ENCODE assay signal across 8 cellular contexts in the genomic region with DNA sequence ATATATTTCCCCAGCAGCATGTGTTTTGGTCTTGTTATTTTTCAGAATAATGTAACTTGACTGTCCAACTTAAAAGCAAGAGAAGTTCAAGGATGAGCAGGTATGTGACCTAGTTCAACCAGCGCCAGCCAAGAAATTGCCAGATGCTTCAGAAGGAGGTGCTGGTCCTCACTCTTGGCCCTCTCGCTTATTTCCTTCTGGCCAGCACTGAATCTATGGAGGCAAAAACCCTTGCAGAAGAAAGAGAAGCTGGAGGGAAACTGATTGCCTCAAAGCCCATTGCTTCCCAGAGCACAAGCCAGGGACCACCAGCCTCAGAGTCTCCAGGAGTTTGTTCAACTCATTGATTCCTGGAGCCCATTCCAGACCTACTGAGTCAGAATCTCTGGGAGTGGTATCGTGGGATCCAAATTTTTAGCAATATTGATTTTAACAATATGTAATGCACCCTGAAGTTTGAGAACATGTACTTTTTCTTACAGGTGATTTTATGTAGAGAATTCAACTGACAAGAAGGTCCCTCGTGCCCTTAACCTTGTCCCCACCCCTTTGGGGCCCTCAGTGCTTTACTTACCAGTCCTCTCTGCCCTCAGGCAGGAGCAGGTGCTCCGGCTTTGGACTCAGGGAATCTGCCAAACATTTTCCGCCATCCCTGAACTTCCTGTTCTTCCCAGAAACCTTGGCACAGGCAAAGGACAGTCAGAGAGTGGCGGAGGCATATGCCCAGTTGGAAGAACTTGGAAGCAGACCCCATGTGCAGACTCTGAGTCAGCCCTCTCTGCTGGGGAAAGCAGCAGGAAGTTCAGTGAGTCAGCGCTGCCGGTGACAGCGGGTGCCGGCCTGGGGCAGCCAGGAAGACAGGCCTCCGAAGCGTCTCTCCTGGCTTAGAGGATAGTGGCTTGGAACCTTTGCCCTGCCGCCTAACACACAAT. TPM values are rescaled to one million over a fixed set of nuclear protein-coding genes. Genes with fewer than 3 reads are reported as not detected.
DNase-seq lines count a peak whose midpoint lies in the region; ATAC-seq, FAIRE-seq and TF ChIP-seq lines count a peak whose summit lies in the region.

No MANE protein-coding gene starts in this region.

- H3K9ac ChIP-seq in PC-3 (ENCODE audit: low read length) (peak overlapping the region; percentile 31), astrocyte (ENCODE audit: low read length) (peak overlapping the region; percentile 52)

- DNase-seq in BE2C, result peak; percentile 73
- DNase-seq in H7, result peak; percentile 55
- peak; percentile 97 for DNase-seq in PC-3
- peak; percentile 95 for DNase-seq in astrocyte (ENCODE audit: low read depth)
- DNase-seq in iPS-NIHi11 (ENCODE audit: low spot score), result peak; percentile 79
- DNase-seq in stimulated activated CD4-positive, alpha-beta T cell treated with anti-CD3 and anti-CD28 coated beads, Interleukin-1b, Interleukin-23, amount 100 ng/mL, for 48 hours, result peak; percentile 20
- no peak for DNase-seq in NCI-H82 (lab: John Stamatoyannopoulos, UW)
- DNase-seq in DMS114 treated with DMSO at 0.1 percent for 48 hours (lab: John Stamatoyannopoulos, UW; ENCODE audit: unreplicated experiment), result no peak

- H3K4me1 ChIP-seq in BE2C (peaks cover 6% of the 10 kb centered on the region), PC-3 (ENCODE audit: insufficient read depth, low read length) (peaks cover 47% of the 10 kb centered on the region), astrocyte (ENCODE audit: insufficient read depth, low read length) (peaks cover 32% of the 10 kb centered on the region)

- peaks cover 41% of the 10 kb centered on the region for H3K4me1 Mint-ChIP-seq in astrocyte (ENCODE audit: low read depth, unreplicated experiment)

- H3K9me3 ChIP-seq in BE2C (no peaks in the 10 kb centered on the region), PC-3 (ENCODE audit: low read length) (no peaks in the 10 kb centered on the region), astrocyte (ENCODE audit: insufficient read depth, low read depth, low read length) (no peaks in the 10 kb centered on the region)

- H4K20me1 ChIP-seq in PC-3 (ENCODE audit: low read length) (no peaks in the 10 kb centered on the region), astrocyte (ENCODE audit: insufficient read depth, low read length) (no peaks in the 10 kb centered on the region)

- H3K36me3 ChIP-seq in BE2C (no peaks in the 10 kb centered on the region), H7 (replicated peaks; ENCODE audit: control insufficient read depth, insufficient read depth, low read length) (no peaks in the 10 kb centered on the region), PC-3 (ENCODE audit: low read depth, low read length) (no peaks in the 10 kb centered on the region), astrocyte (ENCODE audit: insufficient read depth, low read length) (no peaks in the 10 kb centered on the region)

- TF ChIP-seq CTCF in BE2C (IDR thresholded peaks at IDR 0.05; ENCODE audit: low read depth, low read length) (no peak), PC-3 (conservative IDR thresholded peaks at IDR 0.05; ENCODE audit: low read depth, low read length) (no peak), astrocyte (IDR thresholded peaks at IDR 0.05; ENCODE audit: insufficient read depth, low read depth, low read length) (no peak)

- intact Hi-C loops in PC-3 (cut with micrococcal nuclease), result loop anchor here (2.0 kb wide), 1 partner anchor 50 kb away; a partner anchor contains a TSS

- H3K27ac ChIP-seq in PC-3 (ENCODE audit: low read length) (peak overlapping the region; percentile 85), astrocyte (ENCODE audit: low read depth, low read length) (peak overlapping the region; percentile 86)

- no peaks in the 10 kb centered on the region for H3K9me3 Mint-ChIP-seq in astrocyte (ENCODE audit: unreplicated experiment)

- H2AFZ ChIP-seq in PC-3 (ENCODE audit: low read length) (peak overlapping the region; percentile 59), astrocyte (ENCODE audit: low read depth, low read length) (peak overlapping the region; percentile 3)

- TSS peak; percentile 71 for BruUV-seq in PC-3 (replicated peaks; lab: Mats Ljungman, UMichigan)

- POLR2A ChIA-PET in PC-3 (lab: Charles Lee; ENCODE audit: unreplicated experiment), result no interaction called here

- H3K79me2 ChIP-seq in PC-3 (ENCODE audit: low read length) (no peaks in the 10 kb centered on the region), astrocyte (ENCODE audit: insufficient read depth, low read length) (no peaks in the 10 kb centered on the region)

- peaks cover 9% of the 10 kb centered on the region for H3F3A ChIP-seq in PC-3 (ENCODE audit: low read length, unreplicated experiment)

- peak overlapping the region; percentile 99 for H3K27ac Mint-ChIP-seq in astrocyte (ENCODE audit: unreplicated experiment)

- H3K27me3 ChIP-seq in BE2C (no peaks in the 10 kb centered on the region), H7 (ENCODE audit: control insufficient read depth, insufficient read depth, low read length) (no peaks in the 10 kb centered on the region), PC-3 (ENCODE audit: low read length) (no peaks in the 10 kb centered on the region), astrocyte (ENCODE audit: insufficient read depth, low read length) (no peaks in the 10 kb centered on the region)

- ATAC-seq in PC-3, result peak; percentile 91

- H3K27me3 Mint-ChIP-seq in astrocyte (ENCODE audit: low read depth, unreplicated experiment), result no peaks in the 10 kb centered on the region

- peak; percentile 90 for FAIRE-seq in astrocyte (lab: Jason Lieb, UNC)

- H3K36me3 Mint-ChIP-seq in astrocyte (ENCODE audit: low read depth, unreplicated experiment), result no peaks in the 10 kb centered on the region

- CTCF ChIA-PET in PC-3 (lab: Charles Lee), result no interaction called here

- H3K4me2 ChIP-seq in PC-3 (ENCODE audit: low read length) (peak overlapping the region; percentile 68), astrocyte (ENCODE audit: low read length) (peak overlapping the region; percentile 62)

- H3K9me2 ChIP-seq in PC-3 (replicated peaks; ENCODE audit: low read length), result no peaks in the 10 kb centered on the region

- H3K4me3 Mint-ChIP-seq in astrocyte (ENCODE audit: unreplicated experiment), result peak overlapping the region; percentile 43

- H3K4me3 ChIP-seq in BE2C (ENCODE audit: low read depth, low read length) (no peak overlapping the region), H7 (ENCODE audit: insufficient read depth, low read depth, low read length) (no peak overlapping the region), PC-3 (ENCODE audit: low read length) (peak overlapping the region; percentile 28), astrocyte (ENCODE audit: insufficient read depth, low read depth, low read length) (peak overlapping the region; percentile 9)

RNA-seq across cellular contexts. Expression of a gene that starts 10.3 kb away (rescaled TPM):
- polyA plus RNA-seq in BE2C (2012; ENCODE audit: insufficient read depth, insufficient read length, low read depth), result not detected
- total RNA-seq in H7 (2014; rRNA removed; shearing (Covaris generic)), result not detected in 2 replicates
- total RNA-seq in PC-3 (2014; rRNA removed) (0.55 TPM in 1 of 2 replicates, not detected in the other), astrocyte (1.0 and 1.2 TPM in 2 replicates)

RNA-seq across cellular contexts. Expression of a gene that starts 49.9 kb away (rescaled TPM):
- polyA plus RNA-seq in BE2C (2012; ENCODE audit: insufficient read depth, insufficient read length, low read depth), result 1.6 TPM
- total RNA-seq in H7 (2014; rRNA removed; shearing (Covaris generic)), result 31.0 and 60.2 TPM in 2 replicates
- total RNA-seq in PC-3 (2014; rRNA removed) (22.2 and 28.6 TPM in 2 replicates), astrocyte (18.4 and 19.4 TPM in 2 replicates)

Comparison
In these comparisons a context has a peak if more than half of its experiments do, and no peak if none do; other contexts are left out.
1. DNase-seq: peak in BE2C (single experiment), H7 (single experiment), PC-3 (single experiment), astrocyte (single experiment), iPS-NIHi11 (single experiment) and stimulated activated CD4-positive, alpha-beta T cell treated with anti-CD3 and anti-CD28 coated beads, Interleukin-1b, Interleukin-23, amount 100 ng/mL, for 48 hours (single experiment); none in NCI-H82 (single experiment) and DMS114 treated with DMSO at 0.1 percent for 48 hours (single experiment).
2. H3K4me3 ChIP-seq: peak in PC-3 (single experiment) and astrocyte (single experiment); none in BE2C (single experiment) and H7 (single experiment).